In the genomic region with DNA sequence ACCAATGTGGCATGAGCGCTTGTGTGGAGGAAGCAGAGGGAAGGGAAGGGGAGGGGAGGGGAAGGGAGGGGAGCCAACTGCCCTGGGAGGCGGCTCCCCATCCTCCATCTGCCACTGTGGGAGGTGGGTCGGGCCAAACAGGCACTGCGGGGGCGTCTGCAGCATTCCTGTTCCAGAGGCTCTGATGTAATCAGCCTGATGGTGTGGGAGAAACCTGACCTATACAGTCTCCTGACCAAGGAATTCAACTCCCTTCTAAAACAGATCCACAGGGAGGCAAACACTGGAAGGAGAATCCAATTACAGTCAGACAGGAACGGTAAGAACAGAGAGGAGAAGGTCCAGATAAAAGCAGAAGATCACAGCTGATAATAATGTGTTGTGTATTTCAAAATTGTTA, we compare ENCODE assay signal across 11 cellular contexts.
DNase-seq lines count a peak whose midpoint lies in the region; ATAC-seq and TF ChIP-seq lines count a peak whose summit lies in the region.
"Had no signal": no experiment of that assay in that cellular context is flagged by ENCODE, and none has a peak within 500 bp of the region (broad histone marks: within the 10 kb centered on the region; RNA-seq: fewer than 3 reads in every experiment).

No MANE protein-coding gene starts in this region.

- peak overlapping the region; percentile 50 for H3K27ac Mint-ChIP-seq in nephron progenitor cell
- no peak overlapping the region for H3K27ac Mint-ChIP-seq in activated CD8-positive, alpha-beta T cell treated with anti-CD3 and anti-CD28 coated beads, Interleukin-2, amount 10 ng/mL, durations not matched to agents 7 days and 5 days
- H3K27ac Mint-ChIP-seq: activated CD4-positive, alpha-beta T cell treated with anti-CD3 and anti-CD28 coated beads, Interleukin-2, amount 10 ng/mL, durations not matched to agents 7 days and 5 days; naive B cell had no signal

- CTCF ChIA-PET in activated CD8-positive, alpha-beta T cell treated with anti-CD3 and anti-CD28 coated beads, Interleukin-2, amount 10 ng/mL, durations not matched to agents 7 days and 5 days (lab: Charles Lee) = interaction anchor here (1.5 kb wide), 1 partner anchor 12 kb away, joined by 3 read pairs; no protein-coding TSS in a partner anchor

- peak overlapping the region; percentile 48 for H3K4me3 Mint-ChIP-seq in nephron progenitor cell
- H3K4me3 Mint-ChIP-seq in activated CD8-positive, alpha-beta T cell treated with anti-CD3 and anti-CD28 coated beads, Interleukin-2, amount 10 ng/mL, durations not matched to agents 7 days and 5 days = no peak overlapping the region
- H3K4me3 Mint-ChIP-seq: activated CD4-positive, alpha-beta T cell treated with anti-CD3 and anti-CD28 coated beads, Interleukin-2, amount 10 ng/mL, durations not matched to agents 7 days and 5 days; naive B cell had no signal

- peak overlapping the region; percentile 89 for H3K27ac ChIP-seq in C4-2B

- no peaks in the 10 kb centered on the region for H3K9me3 Mint-ChIP-seq in nephron progenitor cell
- H3K9me3 Mint-ChIP-seq in activated CD8-positive, alpha-beta T cell treated with anti-CD3 and anti-CD28 coated beads, Interleukin-2, amount 10 ng/mL, durations not matched to agents 7 days and 5 days (ENCODE audit: insufficient read depth) = no peaks in the 10 kb centered on the region
- H3K9me3 Mint-ChIP-seq: activated CD4-positive, alpha-beta T cell treated with anti-CD3 and anti-CD28 coated beads, Interleukin-2, amount 10 ng/mL, durations not matched to agents 7 days and 5 days; naive B cell had no signal

- H3K36me3 Mint-ChIP-seq in nephron progenitor cell (ENCODE audit: low read depth) = no peaks in the 10 kb centered on the region
- no peaks in the 10 kb centered on the region for H3K36me3 Mint-ChIP-seq in activated CD8-positive, alpha-beta T cell treated with anti-CD3 and anti-CD28 coated beads, Interleukin-2, amount 10 ng/mL, durations not matched to agents 7 days and 5 days (ENCODE audit: low read depth)
- H3K36me3 Mint-ChIP-seq: naive B cell had no signal

- DNase-seq in NCI-H82 treated with DMSO at 0.1 percent for 48 hours (lab: John Stamatoyannopoulos, UW; ENCODE audit: unreplicated experiment) (peak; percentile 16), fibroblast of peridontal ligament (ENCODE audit: extremely low read depth) (peak; percentile 6), nephron progenitor cell (peak; percentile 61), NCI-H2081 treated with DMSO at 0.1 percent for 48 hours (lab: John Stamatoyannopoulos, UW) (no peak)
- DNase-seq in activated effector memory CD4-positive, alpha-beta T cell treated with Interleukin-2 at 50 U/mL for 16 hours = no peak
- no peak for DNase-seq in activated CD8-positive, alpha-beta T cell treated with anti-CD3 and anti-CD28 coated beads, Interleukin-2, amount 10 ng/mL, durations not matched to agents 7 days and 5 days
- DNase-seq: activated CD4-positive, alpha-beta T cell treated with anti-CD3 and anti-CD28 coated beads, Interleukin-2, amount 10 ng/mL, durations not matched to agents 7 days and 5 days; naive B cell; NCI-H526 had no signal

- ATAC-seq in activated CD8-positive, alpha-beta T cell treated with anti-CD3 and anti-CD28 coated beads, Interleukin-2, amount 10 ng/mL, durations not matched to agents 7 days and 5 days = no peak
- ATAC-seq in GM19351 (IDR thresholded peaks at IDR 0.05; ENCODE audit: unreplicated experiment) = no peak

- H3K27me3 Mint-ChIP-seq in nephron progenitor cell (ENCODE audit: low read depth, poor library complexity) = peaks cover 9% of the 10 kb centered on the region
- H3K27me3 Mint-ChIP-seq in activated CD8-positive, alpha-beta T cell treated with anti-CD3 and anti-CD28 coated beads, Interleukin-2, amount 10 ng/mL, durations not matched to agents 7 days and 5 days (ENCODE audit: low read depth) = peaks cover 26% of the 10 kb centered on the region

- H3K4me1 Mint-ChIP-seq in nephron progenitor cell = peaks cover 52% of the 10 kb centered on the region
- no peaks in the 10 kb centered on the region for H3K4me1 Mint-ChIP-seq in activated CD8-positive, alpha-beta T cell treated with anti-CD3 and anti-CD28 coated beads, Interleukin-2, amount 10 ng/mL, durations not matched to agents 7 days and 5 days (ENCODE audit: low read depth)
- H3K4me1 Mint-ChIP-seq: naive B cell had no signal

- TF ChIP-seq CTCF in C4-2B (conservative IDR thresholded peaks at IDR 0.05) (no peak), nephron progenitor cell (IDR thresholded peaks at IDR 0.05) (no peak)

- POLR2A ChIA-PET in activated CD8-positive, alpha-beta T cell treated with anti-CD3 and anti-CD28 coated beads, Interleukin-2, amount 10 ng/mL, durations not matched to agents 7 days and 5 days (lab: Charles Lee) = no interaction called here

Comparison
In these comparisons a context has a peak if more than half of its experiments do, and no peak if none do; other contexts are left out.
1. DNase-seq: peak in NCI-H82 treated with DMSO at 0.1 percent for 48 hours (single experiment), fibroblast of peridontal ligament (single experiment) and nephron progenitor cell (single experiment); none in NCI-H2081 treated with DMSO at 0.1 percent for 48 hours (single experiment), activated effector memory CD4-positive, alpha-beta T cell treated with Interleukin-2 at 50 U/mL for 16 hours (single experiment) and activated CD8-positive, alpha-beta T cell treated with anti-CD3 and anti-CD28 coated beads, Interleukin-2, amount 10 ng/mL, durations not matched to agents 7 days and 5 days (single experiment).